In genomic region chr2:121755237-121756111, GRCh38 we compare ENCODE assay signal across 1 cellular context.
TF ChIP-seq lines count a peak whose summit lies in the region.

TSS of gene TSN (plus strand) at chr2:121755651. CDS start at chr2:121755780, 129 bp downstream.

TF ChIP-seq in K562, 482 proteins besides CTCF, POLR2A, EP300 and RAD21 (continued from another document and continues in another):
- TF ChIP-seq PRDM10 (IDR thresholded peaks at IDR 0.05; ENCODE audit: partially characterized antibody) (peak; percentile 23), CEBPB (tag; IDR thresholded peaks at IDR 0.05) (peak; percentile 86), ATF2 (CRISPR knock-in tag; IDR thresholded peaks at IDR 0.05) (no peak), TCFL5 (CRISPR knock-in tag; conservative IDR thresholded peaks at IDR 0.05) (no peak), SREBF1 (IDR thresholded peaks at IDR 0.05; ENCODE audit: borderline replicate concordance, low read depth, low read length) (0 out of 2 replicates have a peak, but pooled peaks have one; percentile 30), SMARCE1 (IDR thresholded peaks at IDR 0.05) (no peak), ZNF277 (CRISPR knock-in tag; IDR thresholded peaks at IDR 0.05; ENCODE audit: borderline replicate concordance) (no peak), MCM2 (IDR thresholded peaks at IDR 0.05; ENCODE audit: low read depth) (no peak), SRSF3 (IDR thresholded peaks at IDR 0.05; ENCODE audit: insufficient read depth, low read length) (no peak), RBM22 (IDR thresholded peaks at IDR 0.05; ENCODE audit: low read depth, low read length, poor library complexity, severe bottlenecking) (peak; percentile 18), MBD2 (IDR thresholded peaks at IDR 0.05; ENCODE audit: borderline replicate concordance, low read depth) (peak; percentile 79; the same call in 1 of the 2 replicates), ZNF232 (CRISPR knock-in tag; IDR thresholded peaks at IDR 0.05) (no peak), ZNF589 (CRISPR knock-in tag; IDR thresholded peaks at IDR 0.05; ENCODE audit: low read depth) (no peak), ZNF143 (CRISPR knock-in tag; IDR thresholded peaks at IDR 0.05) (no peak), PRPF4 (IDR thresholded peaks at IDR 0.05; ENCODE audit: insufficient read depth, low read depth, low read length, poor library complexity, severe bottlenecking) (no peak), SREBF2 (CRISPR knock-in tag; IDR thresholded peaks at IDR 0.05) (no peak), ZNF766 (CRISPR knock-in tag; conservative IDR thresholded peaks at IDR 0.05) (no peak), SNIP1 (IDR thresholded peaks at IDR 0.05; ENCODE audit: low read depth) (no peak), ZNF124 (CRISPR knock-in tag; IDR thresholded peaks at IDR 0.05) (no peak), MTA2 (IDR thresholded peaks at IDR 0.05; ENCODE audit: low read depth) (no peak), ZSCAN32 (CRISPR knock-in tag; IDR thresholded peaks at IDR 0.05) (no peak), SRSF9 (IDR thresholded peaks at IDR 0.05; ENCODE audit: borderline replicate concordance, low read depth, low read length) (no peak), POLR2AphosphoS5 (IDR thresholded peaks at IDR 0.05; ENCODE audit: control insufficient read depth, insufficient read depth, low read depth, low read length) (peak; percentile 51; the same call in 1 of the 2 replicates), KDM4B (IDR thresholded peaks at IDR 0.05; ENCODE audit: borderline replicate concordance in 2 of 2, low read depth in 1 of 2) (peak in 1 of 2 experiments; percentile 83; a peak in 1 of 4 replicates), CBFA2T2 (conservative IDR thresholded peaks at IDR 0.05) (peak; percentile 51), XRCC3 (IDR thresholded peaks at IDR 0.05) (no peak), ZNF551 (CRISPR knock-in tag; IDR thresholded peaks at IDR 0.05) (no peak), THRA (IDR thresholded peaks at IDR 0.05) (no peak), ZNF57 (CRISPR knock-in tag; IDR thresholded peaks at IDR 0.05) (no peak), ZC3H4 (CRISPR knock-in tag; IDR thresholded peaks at IDR 0.05; ENCODE audit: borderline replicate concordance) (no peak), TSHZ1 (CRISPR knock-in tag; IDR thresholded peaks at IDR 0.05) (no peak), HLTF (IDR thresholded peaks at IDR 0.05) (0 out of 2 replicates have a peak, but pooled peaks have one; percentile 45), BRF1 (IDR thresholded peaks at IDR 0.05; ENCODE audit: borderline replicate concordance, extremely low read depth, insufficient read length) (no peak)
- TF ChIP-seq, protein P1, sequence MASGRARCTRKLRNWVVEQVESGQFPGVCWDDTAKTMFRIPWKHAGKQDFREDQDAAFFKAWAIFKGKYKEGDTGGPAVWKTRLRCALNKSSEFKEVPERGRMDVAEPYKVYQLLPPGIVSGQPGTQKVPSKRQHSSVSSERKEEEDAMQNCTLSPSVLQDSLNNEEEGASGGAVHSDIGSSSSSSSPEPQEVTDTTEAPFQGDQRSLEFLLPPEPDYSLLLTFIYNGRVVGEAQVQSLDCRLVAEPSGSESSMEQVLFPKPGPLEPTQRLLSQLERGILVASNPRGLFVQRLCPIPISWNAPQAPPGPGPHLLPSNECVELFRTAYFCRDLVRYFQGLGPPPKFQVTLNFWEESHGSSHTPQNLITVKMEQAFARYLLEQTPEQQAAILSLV (tag; IDR thresholded peaks at IDR 0.05): no peak
- TF ChIP-seq, protein P2, sequence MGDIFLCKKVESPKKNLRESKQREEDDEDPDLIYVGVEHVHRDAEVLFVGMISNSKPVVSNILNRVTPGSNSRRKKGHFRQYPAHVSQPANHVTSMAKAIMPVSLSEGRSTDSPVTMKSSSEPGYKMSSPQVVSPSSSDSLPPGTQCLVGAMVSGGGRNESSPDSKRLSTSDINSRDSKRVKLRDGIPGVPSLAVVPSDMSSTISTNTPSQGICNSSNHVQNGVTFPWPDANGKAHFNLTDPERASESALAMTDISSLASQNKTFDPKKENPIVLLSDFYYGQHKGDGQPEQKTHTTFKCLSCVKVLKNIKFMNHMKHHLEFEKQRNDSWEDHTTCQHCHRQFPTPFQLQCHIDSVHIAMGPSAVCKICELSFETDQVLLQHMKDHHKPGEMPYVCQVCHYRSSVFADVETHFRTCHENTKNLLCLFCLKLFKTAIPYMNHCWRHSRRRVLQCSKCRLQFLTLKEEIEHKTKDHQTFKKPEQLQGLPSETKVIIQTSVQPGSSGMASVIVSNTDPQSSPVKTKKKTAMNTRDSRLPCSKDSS (IDR thresholded peaks at IDR 0.05; ENCODE audit: low read depth, partially characterized antibody): no peak
- TF ChIP-seq, protein P3, sequence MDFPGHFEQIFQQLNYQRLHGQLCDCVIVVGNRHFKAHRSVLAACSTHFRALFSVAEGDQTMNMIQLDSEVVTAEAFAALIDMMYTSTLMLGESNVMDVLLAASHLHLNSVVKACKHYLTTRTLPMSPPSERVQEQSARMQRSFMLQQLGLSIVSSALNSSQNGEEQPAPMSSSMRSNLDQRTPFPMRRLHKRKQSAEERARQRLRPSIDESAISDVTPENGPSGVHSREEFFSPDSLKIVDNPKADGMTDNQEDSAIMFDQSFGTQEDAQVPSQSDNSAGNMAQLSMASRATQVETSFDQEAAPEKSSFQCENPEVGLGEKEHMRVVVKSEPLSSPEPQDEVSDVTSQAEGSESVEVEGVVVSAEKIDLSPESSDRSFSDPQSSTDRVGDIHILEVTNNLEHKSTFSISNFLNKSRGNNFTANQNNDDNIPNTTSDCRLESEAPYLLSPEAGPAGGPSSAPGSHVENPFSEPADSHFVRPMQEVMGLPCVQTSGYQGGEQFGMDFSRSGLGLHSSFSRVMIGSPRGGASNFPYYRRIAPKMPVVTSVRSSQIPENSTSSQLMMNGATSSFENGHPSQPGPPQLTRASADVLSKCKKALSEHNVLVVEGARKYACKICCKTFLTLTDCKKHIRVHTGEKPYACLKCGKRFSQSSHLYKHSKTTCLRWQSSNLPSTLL (IDR thresholded peaks at IDR 0.05): no peak
- TF ChIP-seq, protein P4, sequence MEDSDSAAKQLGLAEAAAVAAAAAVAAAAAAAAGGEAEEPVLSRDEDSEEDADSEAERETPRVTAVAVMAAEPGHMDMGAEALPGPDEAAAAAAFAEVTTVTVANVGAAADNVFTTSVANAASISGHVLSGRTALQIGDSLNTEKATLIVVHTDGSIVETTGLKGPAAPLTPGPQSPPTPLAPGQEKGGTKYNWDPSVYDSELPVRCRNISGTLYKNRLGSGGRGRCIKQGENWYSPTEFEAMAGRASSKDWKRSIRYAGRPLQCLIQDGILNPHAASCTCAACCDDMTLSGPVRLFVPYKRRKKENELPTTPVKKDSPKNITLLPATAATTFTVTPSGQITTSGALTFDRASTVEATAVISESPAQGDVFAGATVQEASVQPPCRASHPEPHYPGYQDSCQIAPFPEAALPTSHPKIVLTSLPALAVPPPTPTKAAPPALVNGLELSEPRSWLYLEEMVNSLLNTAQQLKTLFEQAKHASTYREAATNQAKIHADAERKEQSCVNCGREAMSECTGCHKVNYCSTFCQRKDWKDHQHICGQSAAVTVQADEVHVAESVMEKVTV (CRISPR knock-in tag; IDR thresholded peaks at IDR 0.05): no peak
- TF ChIP-seq, protein P5, sequence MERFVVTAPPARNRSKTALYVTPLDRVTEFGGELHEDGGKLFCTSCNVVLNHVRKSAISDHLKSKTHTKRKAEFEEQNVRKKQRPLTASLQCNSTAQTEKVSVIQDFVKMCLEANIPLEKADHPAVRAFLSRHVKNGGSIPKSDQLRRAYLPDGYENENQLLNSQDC (CRISPR knock-in tag; IDR thresholded peaks at IDR 0.05): no peak
- TF ChIP-seq, protein P6, sequence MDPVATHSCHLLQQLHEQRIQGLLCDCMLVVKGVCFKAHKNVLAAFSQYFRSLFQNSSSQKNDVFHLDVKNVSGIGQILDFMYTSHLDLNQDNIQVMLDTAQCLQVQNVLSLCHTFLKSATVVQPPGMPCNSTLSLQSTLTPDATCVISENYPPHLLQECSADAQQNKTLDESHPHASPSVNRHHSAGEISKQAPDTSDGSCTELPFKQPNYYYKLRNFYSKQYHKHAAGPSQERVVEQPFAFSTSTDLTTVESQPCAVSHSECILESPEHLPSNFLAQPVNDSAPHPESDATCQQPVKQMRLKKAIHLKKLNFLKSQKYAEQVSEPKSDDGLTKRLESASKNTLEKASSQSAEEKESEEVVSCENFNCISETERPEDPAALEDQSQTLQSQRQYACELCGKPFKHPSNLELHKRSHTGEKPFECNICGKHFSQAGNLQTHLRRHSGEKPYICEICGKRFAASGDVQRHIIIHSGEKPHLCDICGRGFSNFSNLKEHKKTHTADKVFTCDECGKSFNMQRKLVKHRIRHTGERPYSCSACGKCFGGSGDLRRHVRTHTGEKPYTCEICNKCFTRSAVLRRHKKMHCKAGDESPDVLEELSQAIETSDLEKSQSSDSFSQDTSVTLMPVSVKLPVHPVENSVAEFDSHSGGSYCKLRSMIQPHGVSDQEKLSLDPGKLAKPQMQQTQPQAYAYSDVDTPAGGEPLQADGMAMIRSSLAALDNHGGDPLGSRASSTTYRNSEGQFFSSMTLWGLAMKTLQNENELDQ (CRISPR knock-in tag; IDR thresholded peaks at IDR 0.05; ENCODE audit: borderline replicate concordance): no peak
